In the genomic region with DNA sequence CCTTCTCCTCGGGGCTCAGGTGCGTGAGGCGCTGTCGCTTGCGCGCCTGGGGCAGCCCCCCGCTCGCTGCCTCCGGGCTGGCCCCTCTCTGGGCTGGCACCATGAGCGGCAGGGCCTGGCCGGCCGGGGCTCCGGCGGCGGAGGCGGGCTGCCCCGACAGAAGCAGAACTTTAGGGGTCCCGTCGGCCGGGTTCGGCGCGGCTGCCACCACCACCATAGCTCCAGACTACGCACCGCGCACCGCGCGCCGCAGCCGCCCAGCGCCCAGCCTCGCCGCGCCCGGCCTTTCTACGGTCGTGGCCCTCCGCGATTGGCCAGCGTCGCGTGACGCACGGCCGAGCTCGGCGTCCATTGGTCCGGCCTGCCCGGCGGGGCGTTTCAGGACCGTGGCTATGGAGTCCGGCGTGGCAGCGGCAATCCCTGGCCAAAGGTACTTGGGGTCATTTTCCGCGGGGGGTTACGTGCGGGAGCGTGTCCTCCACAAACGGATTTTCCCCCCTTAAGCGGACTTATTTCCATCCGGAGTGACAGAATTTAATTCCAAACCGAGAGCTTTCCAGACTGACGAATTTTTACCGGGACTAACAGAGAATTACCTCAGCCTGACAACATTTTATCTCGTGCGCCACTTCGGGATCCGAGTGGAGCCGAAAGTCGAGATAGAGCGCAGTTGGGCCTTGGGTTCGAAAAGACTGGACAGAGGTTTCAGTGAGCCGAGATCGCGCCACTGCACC, we compare ENCODE assay signal across 8 cellular contexts. TPM values are rescaled to one million over a fixed set of nuclear protein-coding genes. Genes with fewer than 3 reads are reported as not detected.
DNase-seq lines count a peak whose midpoint lies in the region; ATAC-seq, FAIRE-seq and TF ChIP-seq lines count a peak whose summit lies in the region.

Gene XBP1 (minus strand): TSS at position 262 of the 734 bp plus-strand sequence.

- peak within 1 kb of the TSS; percentile 84 for H2AFZ ChIP-seq in keratinocyte (ENCODE audit: control insufficient read depth, low read length)

- TF ChIP-seq CTCF in keratinocyte (optimal IDR thresholded peaks at IDR 0.05 in 1 of 3, IDR thresholded peaks at IDR 0.05 in 1 of 3, conservative IDR thresholded peaks at IDR 0.05 in 1 of 3; ENCODE audit: extremely low read depth in 1 of 3, insufficient read depth in 2 of 3, low read length in 3 of 3), result no peak

- peak; percentile 99 for DNase-seq in AG08396 (ENCODE audit: low spot score)
- peak; percentile 89 for DNase-seq in NCI-H446 treated with DMSO at 0.1 percent for 48 hours (lab: John Stamatoyannopoulos, UW)
- DNase-seq in activated CD4-positive, alpha-beta T cell treated with anti-CD3 and anti-CD28 coated beads for 1 hour, result peak; percentile 80
- DNase-seq in cerebellar nuclear complex (lab: John Stamatoyannopoulos, UW), result peak; percentile 55 to 67
- DNase-seq in keratinocyte (ENCODE audit: low read depth, low spot score), result no peak
- peak; percentile 79 to 86 (median 82) for DNase-seq in stimulated activated CD4-positive, alpha-beta T cell treated with anti-CD3 and anti-CD28 coated beads, Interleukin-12 subunit alpha, Interleukin-12 subunit beta, amount 100 ng/mL, for 48 hours (ENCODE audit: low read depth in 2 of 3, low spot score in 1 of 3)

- peak within 1 kb of the TSS; percentile 99 for H3K27ac ChIP-seq in keratinocyte (ENCODE audit: control insufficient read depth, insufficient read depth, low read length)

- peaks cover 11 to 24% of the 10 kb centered on the region in 2 experiments for H3K36me3 ChIP-seq in keratinocyte (ENCODE audit: control insufficient read depth in 2 of 2, extremely low read depth in 1 of 2, insufficient read depth in 2 of 2, low read length in 2 of 2)

- H3K9ac ChIP-seq in keratinocyte (ENCODE audit: control insufficient read depth, extremely low read depth, insufficient read depth, low read length), result peak within 1 kb of the TSS; percentile 100

- peaks cover 46% of the 10 kb centered on the region for H3K79me2 ChIP-seq in keratinocyte (ENCODE audit: control insufficient read depth, insufficient read depth, low read length)

- peak; percentile 80 for ATAC-seq in GM18907 (IDR thresholded peaks at IDR 0.05; ENCODE audit: unreplicated experiment)
- ATAC-seq in HG03139 (IDR thresholded peaks at IDR 0.05; ENCODE audit: unreplicated experiment), result peak; percentile 75

- peaks cover 12% of the 10 kb centered on the region for H4K20me1 ChIP-seq in keratinocyte (ENCODE audit: control insufficient read depth, extremely low read depth, insufficient read depth, low read length)

- dilution Hi-C loops in keratinocyte (cut with MboI; ENCODE audit: extremely low pct_ligation_motif_present, low sequenced_read_pairs), result no loop called here

- no peaks in the 10 kb centered on the region for H3K9me3 ChIP-seq in keratinocyte (ENCODE audit: control insufficient read depth, low read depth, low read length)

- H3K4me2 ChIP-seq in keratinocyte (ENCODE audit: control insufficient read depth, extremely low read depth, insufficient read depth, low read depth, low read length), result peak within 1 kb of the TSS; percentile 96

- FAIRE-seq in keratinocyte (lab: Jason Lieb, UNC), result no peak

- H3K4me1 ChIP-seq in keratinocyte (ENCODE audit: control insufficient read depth, extremely low read depth, insufficient read depth, low read length), result peaks cover 19% of the 10 kb centered on the region

- no peaks in the 10 kb centered on the region for H3K27me3 ChIP-seq in keratinocyte (ENCODE audit: control insufficient read depth, extremely low read depth, insufficient read depth, low read length)

- H3K9me1 ChIP-seq in keratinocyte (ENCODE audit: control insufficient read depth, extremely low read depth, insufficient read depth, low read length), result no peaks in the 10 kb centered on the region

- H3K4me3 ChIP-seq in keratinocyte (ENCODE audit: control insufficient read depth in 2 of 3, extremely low read depth in 1 of 3, insufficient read depth in 2 of 3, low read depth in 1 of 3, low read length in 3 of 3), result peak within 1 kb of the TSS; percentile 81 to 98 (median 97)

RNA-seq across cellular contexts. Expression of gene XBP1, which starts in this region (rescaled TPM):
- 65.2 to 88.7 TPM (median 71.9 TPM) in 3 replicates for polyA plus RNA-seq in keratinocyte
- 132 TPM for polyA plus RNA-seq in keratinocyte (2011; ENCODE audit: low read depth)
- polyA plus RNA-seq in keratinocyte (2011; cell fraction: cytosol; rRNA removed), result 58.3 and 95.8 TPM in 2 replicates
- 102 and 105 TPM in 2 replicates for polyA plus RNA-seq in keratinocyte (2011; cell fraction: nucleus; rRNA removed)
- polyA plus RNA-seq in keratinocyte (2012; ENCODE audit: low replicate concordance), result 45.9 and 121 TPM in 2 replicates
- 58.3 to 114 TPM (median 93.1 TPM) in 3 replicates for polyA minus RNA-seq in keratinocyte
- polyA minus RNA-seq in keratinocyte (2011; cell fraction: cytosol; rRNA and poly(A)+ RNA removed), result 78.1 TPM
- 61.5 and 64.8 TPM in 2 replicates for polyA minus RNA-seq in keratinocyte (2011; cell fraction: nucleus; rRNA and poly(A)+ RNA removed)
